In genomic region chr9:105693435-105694275, GRCh38 we compare ENCODE assay signal across 8 cellular contexts. TPM values are rescaled to one million over a fixed set of nuclear protein-coding genes. Genes with fewer than 3 reads are reported as not detected.
DNase-seq lines count a peak whose midpoint lies in the region; ATAC-seq and TF ChIP-seq lines count a peak whose summit lies in the region.

No MANE protein-coding gene starts in this region.

- no peaks in the 10 kb centered on the region for H3K36me3 ChIP-seq in NT2/D1 (ENCODE audit: insufficient read depth, insufficient read length, low read length)

- H3K9ac ChIP-seq in NT2/D1 (ENCODE audit: insufficient read length, low read depth) = peak overlapping the region; percentile 16

- H3K4me3 ChIP-seq in NT2/D1 (ENCODE audit: insufficient read length, low read depth) = peak overlapping the region; percentile 75

- H3K9me3 Mint-ChIP-seq in CD14-positive monocyte (no peaks in the 10 kb centered on the region), mesothelial cell of epicardium (no peaks in the 10 kb centered on the region)
- H3K9me3 Mint-ChIP-seq in central memory CD8-positive, alpha-beta T cell = no peaks in the 10 kb centered on the region

- TF ChIP-seq CTCF in CD14-positive monocyte (IDR thresholded peaks at IDR 0.05) (no peak), mesothelial cell of epicardium (IDR thresholded peaks at IDR 0.05; ENCODE audit: unreplicated experiment) (no peak)

- intact Hi-C loops in CD14-positive monocyte (cut with micrococcal nuclease) (loop anchor here (10.0 kb wide), 2 partner anchors 259 to 769 kb away; partner anchors contain the start of gene ABCA1 (in 1 of the 2)), sciatic nerve (cut with DNase I) (loop anchor here (1.0 kb wide), 1 partner anchor 24 kb away; no protein-coding TSS in a partner anchor)

- H3K9me3 ChIP-seq in NT2/D1 (ENCODE audit: insufficient read depth, low read length) = no peaks in the 10 kb centered on the region

- peak overlapping the region; percentile 89 to 92 for H3K4me3 Mint-ChIP-seq in CD14-positive monocyte
- H3K4me3 Mint-ChIP-seq in central memory CD8-positive, alpha-beta T cell = peak overlapping the region; percentile 83
- peak overlapping the region; percentile 79 for H3K4me3 Mint-ChIP-seq in mesothelial cell of epicardium

- H3K36me3 Mint-ChIP-seq in CD14-positive monocyte (no peaks in the 10 kb centered on the region), mesothelial cell of epicardium (no peaks in the 10 kb centered on the region)
- H3K36me3 Mint-ChIP-seq in central memory CD8-positive, alpha-beta T cell (ENCODE audit: insufficient read depth) = no peaks in the 10 kb centered on the region

- H3K27me3 ChIP-seq in NT2/D1 (ENCODE audit: insufficient read depth, insufficient read length) = peaks cover 45% of the 10 kb centered on the region

- H3K4me1 ChIP-seq in NT2/D1 (ENCODE audit: insufficient read depth, insufficient read length) = peaks cover 3% of the 10 kb centered on the region

- H3K27ac Mint-ChIP-seq in CD14-positive monocyte = peak overlapping the region; percentile 13 to 91 (median 63)
- no peak overlapping the region for H3K27ac Mint-ChIP-seq in central memory CD8-positive, alpha-beta T cell (ENCODE audit: low read depth)
- peak overlapping the region; percentile 75 for H3K27ac Mint-ChIP-seq in mesothelial cell of epicardium

- ATAC-seq in GM18519 (IDR thresholded peaks at IDR 0.05; ENCODE audit: low FRiP score, unreplicated experiment) (peak; percentile 23), HG02981 (IDR thresholded peaks at IDR 0.05; ENCODE audit: unreplicated experiment) (peak; percentile 11), sciatic nerve (no peak)
- peak; percentile 16 for ATAC-seq in central memory CD8-positive, alpha-beta T cell (replicated peaks; ENCODE audit: extremely low read depth, poor library complexity, severe bottlenecking)

- no peak for DNase-seq in CD14-positive monocyte (ENCODE audit: low spot score)
- DNase-seq in NT2/D1 (ENCODE audit: low read depth, low spot score) = no peak
- no peak for DNase-seq in central memory CD8-positive, alpha-beta T cell (ENCODE audit: low spot score in 2 of 2)
- DNase-seq in mesothelial cell of epicardium (ENCODE audit: low spot score in 2 of 2, unreplicated experiment in 2 of 2) = no peak
- DNase-seq in sciatic nerve (ENCODE audit: low spot score) = no peak
- DNase-seq in stimulated activated CD4-positive, alpha-beta T cell treated with anti-CD3 and anti-CD28 coated beads, Interleukin-12 subunit alpha, Interleukin-12 subunit beta, amount 100 ng/mL, for 4 hours = no peak

- peaks cover 8 to 16% (median 9%) of the 10 kb centered on the region in 3 donors for H3K27me3 Mint-ChIP-seq in CD14-positive monocyte (ENCODE audit: low read depth in 3 of 3)
- H3K27me3 Mint-ChIP-seq in central memory CD8-positive, alpha-beta T cell = peaks cover 38% of the 10 kb centered on the region
- peaks cover 44% of the 10 kb centered on the region for H3K27me3 Mint-ChIP-seq in mesothelial cell of epicardium (ENCODE audit: low read depth)

- peaks cover 22% of the 10 kb centered on the region for H3K4me1 Mint-ChIP-seq in CD14-positive monocyte
- peaks cover 18% of the 10 kb centered on the region for H3K4me1 Mint-ChIP-seq in central memory CD8-positive, alpha-beta T cell
- peaks cover 15% of the 10 kb centered on the region for H3K4me1 Mint-ChIP-seq in mesothelial cell of epicardium

RNA-seq across cellular contexts. Expression of gene TMEM38B, which starts 0.7 kb away (rescaled TPM):
- 10 to 100 TPM; 12.2 to 14.8 TPM for polyA plus RNA-seq in CD14-positive monocyte
- total RNA-seq in mesothelial cell of epicardium (12.3 to 14.8 TPM (median 14.1 TPM) in 3 replicates), sciatic nerve (9.5 TPM)

RNA-seq across cellular contexts. Expression of gene TAL2, which starts 31.4 kb away (rescaled TPM):
- not detected for polyA plus RNA-seq in CD14-positive monocyte
- 0.47 to 0.99 TPM (median 0.84 TPM) in 3 replicates for total RNA-seq in mesothelial cell of epicardium
- total RNA-seq in sciatic nerve = not detected
